1 cellular context compared by ENCODE assay signal in the genomic region with DNA sequence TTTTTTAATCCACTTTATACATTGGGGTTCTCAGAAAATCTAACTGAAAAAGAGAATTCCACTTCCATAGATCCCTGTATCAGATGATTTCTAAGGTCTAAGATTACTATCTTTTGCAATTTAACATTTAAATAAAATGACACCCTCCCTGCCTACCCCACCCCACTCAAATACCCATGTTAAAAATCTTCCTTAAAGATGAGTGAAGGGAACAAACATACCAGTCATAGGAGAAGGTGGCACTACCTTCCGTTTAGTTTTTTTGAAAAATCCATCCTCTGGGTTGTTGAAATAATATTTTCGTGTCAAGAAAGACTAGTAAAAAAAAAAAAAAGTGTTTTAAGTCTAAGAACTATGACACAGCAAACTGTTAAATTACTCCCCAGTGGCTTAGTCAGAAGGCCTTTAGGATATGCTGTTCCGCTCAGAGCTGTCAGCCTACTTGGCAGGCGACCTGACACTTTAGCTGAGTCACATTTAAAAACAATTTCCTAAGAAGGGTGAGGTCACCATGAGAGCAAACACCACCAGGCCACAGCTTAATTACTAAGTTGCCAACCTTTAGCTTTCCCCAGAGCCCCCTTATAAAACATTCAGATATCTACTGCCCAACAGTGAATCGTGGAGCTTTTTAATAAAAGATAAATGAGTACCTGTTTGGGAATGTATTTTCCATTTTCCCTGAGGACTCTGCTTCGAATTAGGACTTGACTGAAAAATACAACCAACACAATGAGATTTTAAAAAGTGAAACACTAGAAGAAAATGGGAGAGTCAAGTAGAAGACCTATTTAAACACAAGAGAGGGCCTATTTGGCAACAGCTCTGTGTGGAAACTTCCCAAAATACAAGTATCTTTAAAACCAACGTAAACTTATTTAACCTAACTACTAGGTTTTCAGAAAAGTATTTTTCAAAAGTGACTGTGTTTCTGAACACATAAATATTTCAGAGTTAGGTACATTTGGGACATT.
TF ChIP-seq lines count a peak whose summit lies in the region.

No MANE protein-coding gene starts in this region.

TF ChIP-seq in K562, 482 proteins besides CTCF, POLR2A, EP300 and RAD21 (continued from another document and continues in another):
- TF ChIP-seq, protein P1, sequence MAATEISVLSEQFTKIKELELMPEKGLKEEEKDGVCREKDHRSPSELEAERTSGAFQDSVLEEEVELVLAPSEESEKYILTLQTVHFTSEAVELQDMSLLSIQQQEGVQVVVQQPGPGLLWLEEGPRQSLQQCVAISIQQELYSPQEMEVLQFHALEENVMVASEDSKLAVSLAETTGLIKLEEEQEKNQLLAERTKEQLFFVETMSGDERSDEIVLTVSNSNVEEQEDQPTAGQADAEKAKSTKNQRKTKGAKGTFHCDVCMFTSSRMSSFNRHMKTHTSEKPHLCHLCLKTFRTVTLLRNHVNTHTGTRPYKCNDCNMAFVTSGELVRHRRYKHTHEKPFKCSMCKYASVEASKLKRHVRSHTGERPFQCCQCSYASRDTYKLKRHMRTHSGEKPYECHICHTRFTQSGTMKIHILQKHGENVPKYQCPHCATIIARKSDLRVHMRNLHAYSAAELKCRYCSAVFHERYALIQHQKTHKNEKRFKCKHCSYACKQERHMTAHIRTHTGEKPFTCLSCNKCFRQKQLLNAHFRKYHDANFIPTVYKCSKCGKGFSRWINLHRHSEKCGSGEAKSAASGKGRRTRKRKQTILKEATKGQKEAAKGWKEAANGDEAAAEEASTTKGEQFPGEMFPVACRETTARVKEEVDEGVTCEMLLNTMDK (IDR thresholded peaks at IDR 0.05; ENCODE audit: borderline replicate concordance, insufficient read depth, low read depth, low read length, poor library complexity, severe bottlenecking): no peak
- TF ChIP-seq ZNF212 (CRISPR knock-in tag; IDR thresholded peaks at IDR 0.05) (no peak), TRIM24 (IDR thresholded peaks at IDR 0.05) (peak; percentile 58 to 82; a peak in 3 of 4 replicates), ZNF124 (CRISPR knock-in tag; IDR thresholded peaks at IDR 0.05) (no peak), RBM14 (IDR thresholded peaks at IDR 0.05; ENCODE audit: borderline replicate concordance, insufficient read depth, low read depth, low read length) (no peak), AFF4 (CRISPR knock-in tag; IDR thresholded peaks at IDR 0.05) (no peak; the same call in 1 of the 2 replicates), RBM17 (IDR thresholded peaks at IDR 0.05; ENCODE audit: borderline replicate concordance, low read depth, low read length) (no peak), XRCC5 (IDR thresholded peaks at IDR 0.05; ENCODE audit: low read depth, low read length) (no peak), MEF2A (IDR thresholded peaks at IDR 0.05; ENCODE audit: control insufficient read depth, low read depth, low read length) (peak; percentile 48; the same call in 1 of the 2 replicates), HNRNPK (IDR thresholded peaks at IDR 0.05; ENCODE audit: low read depth, low read length, poor library complexity, severe bottlenecking) (no peak), CREB1 (IDR thresholded peaks at IDR 0.05) (peak; percentile 51; the same call in 1 of the 2 replicates), CREB1 (CRISPR knock-in tag; IDR thresholded peaks at IDR 0.05) (no peak), CEBPG (CRISPR knock-in tag; IDR thresholded peaks at IDR 0.05) (no peak; the same call in 1 of the 2 replicates), CEBPG (tag; conservative IDR thresholded peaks at IDR 0.05 in 1 of 2, IDR thresholded peaks at IDR 0.05 in 1 of 2) (peak; percentile 64 to 72), MLX (CRISPR knock-in tag; conservative IDR thresholded peaks at IDR 0.05) (0 out of 4 replicates have a peak, but pooled peaks of 1 of the 2 experiments have one; percentile 54), ZNF175 (CRISPR knock-in tag; IDR thresholded peaks at IDR 0.05; ENCODE audit: low read depth) (peak; percentile 79; the same call in 1 of the 2 replicates), ZNF507 (tag; conservative IDR thresholded peaks at IDR 0.05) (no peak), HNRNPUL1 (IDR thresholded peaks at IDR 0.05; ENCODE audit: low read length) (no peak), KLF6 (CRISPR knock-in tag; IDR thresholded peaks at IDR 0.05; ENCODE audit: borderline replicate concordance) (peak; percentile 62; the same call in 1 of the 2 replicates), ZNF324 (CRISPR knock-in tag; IDR thresholded peaks at IDR 0.05) (peak; percentile 51; the same call in 1 of the 2 replicates), SIRT6 (IDR thresholded peaks at IDR 0.05; ENCODE audit: low read depth, low read length) (no peak), CXXC5 (CRISPR knock-in tag; IDR thresholded peaks at IDR 0.05) (peak; percentile 56), KHSRP (IDR thresholded peaks at IDR 0.05) (no peak), RBFOX2 (IDR thresholded peaks at IDR 0.05; ENCODE audit: low read depth, low read length) (peak; percentile 56), SMC3 (conservative IDR thresholded peaks at IDR 0.05; ENCODE audit: insufficient read depth, low read depth, low read length) (0 out of 2 replicates have a peak, but pooled peaks have one; percentile 17), ZNF512 (tag; IDR thresholded peaks at IDR 0.05) (no peak), CBX8 (IDR thresholded peaks at IDR 0.05; ENCODE audit: borderline replicate concordance, extremely low read depth, low read depth, low read length, poor library complexity, severe bottlenecking) (no peak), DLX4 (CRISPR knock-in tag; IDR thresholded peaks at IDR 0.05) (no peak), WHSC1 (IDR thresholded peaks at IDR 0.05; ENCODE audit: low read length) (no peak), ZNF318 (IDR thresholded peaks at IDR 0.05; ENCODE audit: borderline replicate concordance in 1 of 2, low read depth in 1 of 2) (peak in 1 of 2 experiments; percentile 99; a peak in 3 of 4 replicates)
- TF ChIP-seq, protein P2, sequence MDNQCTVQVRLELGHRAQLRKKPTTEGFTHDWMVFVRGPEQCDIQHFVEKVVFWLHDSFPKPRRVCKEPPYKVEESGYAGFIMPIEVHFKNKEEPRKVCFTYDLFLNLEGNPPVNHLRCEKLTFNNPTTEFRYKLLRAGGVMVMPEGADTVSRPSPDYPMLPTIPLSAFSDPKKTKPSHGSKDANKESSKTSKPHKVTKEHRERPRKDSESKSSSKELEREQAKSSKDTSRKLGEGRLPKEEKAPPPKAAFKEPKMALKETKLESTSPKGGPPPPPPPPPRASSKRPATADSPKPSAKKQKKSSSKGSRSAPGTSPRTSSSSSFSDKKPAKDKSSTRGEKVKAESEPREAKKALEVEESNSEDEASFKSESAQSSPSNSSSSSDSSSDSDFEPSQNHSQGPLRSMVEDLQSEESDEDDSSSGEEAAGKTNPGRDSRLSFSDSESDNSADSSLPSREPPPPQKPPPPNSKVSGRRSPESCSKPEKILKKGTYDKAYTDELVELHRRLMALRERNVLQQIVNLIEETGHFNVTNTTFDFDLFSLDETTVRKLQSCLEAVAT (IDR thresholded peaks at IDR 0.05): peak in 1 of 2 experiments; percentile 11; a peak in 1 of 4 replicates
- TF ChIP-seq, protein P3, sequence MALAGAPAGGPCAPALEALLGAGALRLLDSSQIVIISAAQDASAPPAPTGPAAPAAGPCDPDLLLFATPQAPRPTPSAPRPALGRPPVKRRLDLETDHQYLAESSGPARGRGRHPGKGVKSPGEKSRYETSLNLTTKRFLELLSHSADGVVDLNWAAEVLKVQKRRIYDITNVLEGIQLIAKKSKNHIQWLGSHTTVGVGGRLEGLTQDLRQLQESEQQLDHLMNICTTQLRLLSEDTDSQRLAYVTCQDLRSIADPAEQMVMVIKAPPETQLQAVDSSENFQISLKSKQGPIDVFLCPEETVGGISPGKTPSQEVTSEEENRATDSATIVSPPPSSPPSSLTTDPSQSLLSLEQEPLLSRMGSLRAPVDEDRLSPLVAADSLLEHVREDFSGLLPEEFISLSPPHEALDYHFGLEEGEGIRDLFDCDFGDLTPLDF (CRISPR knock-in tag; IDR thresholded peaks at IDR 0.05): no peak
